In the genomic region with DNA sequence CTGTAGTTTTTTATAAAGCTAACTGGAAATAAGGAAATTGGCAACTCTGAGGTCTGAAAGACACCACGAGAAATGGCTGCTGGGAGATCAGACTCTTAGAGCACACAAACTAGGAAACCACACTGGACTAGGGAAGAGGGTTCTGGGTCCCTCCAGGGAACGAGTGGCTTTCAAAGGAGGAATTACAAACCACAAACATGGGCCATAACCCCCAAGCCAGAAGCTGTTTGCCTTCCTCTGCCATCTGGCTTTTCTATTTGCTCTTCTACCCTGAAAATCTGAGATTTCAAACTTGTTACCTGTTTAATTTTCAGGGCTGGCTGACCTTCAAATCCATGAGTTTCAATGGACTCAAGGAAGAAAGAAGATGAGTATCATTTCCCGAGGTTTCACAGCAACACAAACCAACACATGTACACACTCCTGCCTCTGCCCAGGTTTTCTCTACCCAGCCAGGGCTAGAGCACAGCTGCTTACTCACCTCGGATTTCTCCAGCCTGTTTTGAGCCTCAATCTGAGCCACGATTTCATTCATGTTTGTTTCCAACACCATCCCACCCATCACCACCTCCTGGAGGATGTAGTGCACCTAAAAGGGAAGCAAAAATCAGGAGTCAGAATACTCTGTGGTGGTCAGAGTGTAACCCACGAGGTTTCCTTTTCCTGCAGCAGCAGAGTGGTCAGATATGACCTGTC, we compare ENCODE assay signal across 8 cellular contexts. TPM values are rescaled to one million over a fixed set of nuclear protein-coding genes. Genes with fewer than 3 reads are reported as not detected.
DNase-seq lines count a peak whose midpoint lies in the region; ATAC-seq and TF ChIP-seq lines count a peak whose summit lies in the region.

No MANE protein-coding gene starts in this region.

- TF ChIP-seq CTCF in SK-N-SH (IDR thresholded peaks at IDR 0.05) (no peak), fibroblast of mammary gland (conservative IDR thresholded peaks at IDR 0.05; ENCODE audit: control insufficient read depth, insufficient read depth, low read depth, low read length) (no peak), gastrocnemius medialis (IDR thresholded peaks at IDR 0.05 in 4 of 5, conservative IDR thresholded peaks at IDR 0.05 in 1 of 5) (no peak), BE2C (IDR thresholded peaks at IDR 0.05; ENCODE audit: low read depth, low read length) (no peak)

- no peak for TF ChIP-seq RAD21 in SK-N-SH (IDR thresholded peaks at IDR 0.05; ENCODE audit: low read length)

- POLR2A ChIA-PET in SK-N-SH (lab: Yijun Ruan, JAX): no interaction called here

- no peak for TF ChIP-seq EP300 in SK-N-SH (IDR thresholded peaks at IDR 0.05; ENCODE audit: borderline replicate concordance in 1 of 2, low read depth in 1 of 2, low read length in 1 of 2)

- intact Hi-C loops in gastrocnemius medialis (cut with DNase I; ENCODE audit: low total_unique reads): loop anchor here (5.0 kb wide), 1 partner anchor 60 kb away; the partner anchor contains the start of gene MESP2

- H3K4me1 ChIP-seq in SK-N-SH (ENCODE audit: control insufficient read depth in 1 of 2, insufficient read depth in 2 of 2, low read depth in 1 of 2, low read length in 1 of 2) (peaks cover 0 to 21% of the 10 kb centered on the region in 2 experiments; a peak in 2 of 4 replicates), gastrocnemius medialis (peaks cover 20 to 47% of the 10 kb centered on the region in 2 donors), BE2C (no peaks in the 10 kb centered on the region)

- CTCF ChIA-PET in SK-N-SH (lab: Yijun Ruan, JAX): interaction anchor here (0.8 to 3.2 kb wide), 4 partner anchors 9 to 77 kb away, joined by 3 to 13 read pairs (median 3); no protein-coding TSS in a partner anchor

- no peaks in the 10 kb centered on the region for H3K9me2 ChIP-seq in SK-N-SH

- H3K4me3 ChIP-seq in SK-N-SH (ENCODE audit: low read depth in 2 of 2, low read length in 1 of 2): peak overlapping the region in 1 of 2 experiments; percentile 6; a peak in 1 of 4 replicates
- H3K4me3 ChIP-seq in fibroblast of mammary gland (ENCODE audit: control insufficient read depth, low read depth, low read length): peak overlapping the region; percentile 32
- peak overlapping the region in 2 of 4 donors; percentile 4 to 24 for H3K4me3 ChIP-seq in gastrocnemius medialis
- no peak overlapping the region for H3K4me3 ChIP-seq in BE2C (ENCODE audit: low read depth, low read length)

- H3K27me3 ChIP-seq in SK-N-SH (ENCODE audit: insufficient read depth): no peaks in the 10 kb centered on the region
- H3K27me3 ChIP-seq in gastrocnemius medialis: no peaks in the 10 kb centered on the region
- H3K27me3 ChIP-seq in BE2C: no peaks in the 10 kb centered on the region

- H2AFZ ChIP-seq in SK-N-SH (ENCODE audit: low read depth): no peak overlapping the region

- in situ Hi-C loops in gastrocnemius medialis (cut with MboI; ENCODE audit: low sequenced_read_pairs in 4 of 4): no loop called here

- peak; percentile 65 to 71 for ATAC-seq in gastrocnemius medialis
- no peak for ATAC-seq in HG03097 (IDR thresholded peaks at IDR 0.05; ENCODE audit: low FRiP score, unreplicated experiment)

- no peaks in the 10 kb centered on the region for H3K9me3 ChIP-seq in SK-N-SH
- H3K9me3 ChIP-seq in gastrocnemius medialis: no peaks in the 10 kb centered on the region
- H3K9me3 ChIP-seq in BE2C: no peaks in the 10 kb centered on the region

- H3K9ac ChIP-seq in SK-N-SH: peak overlapping the region; percentile 62

- DNase-seq in ELR (ENCODE audit: low read depth) (peak; percentile 71), SK-N-SH (no peak), fibroblast of mammary gland (ENCODE audit: low read depth) (peak; percentile 72), gastrocnemius medialis (peak in 1 of 2 donors; percentile 41), NCI-H345 (lab: John Stamatoyannopoulos, UW) (no peak), SHP77 (lab: John Stamatoyannopoulos, UW) (no peak), BE2C (no peak)

- TF ChIP-seq POLR2A in gastrocnemius medialis (IDR thresholded peaks at IDR 0.05): no peak

- peak overlapping the region; percentile 87 to 95 for H3K27ac ChIP-seq in SK-N-SH (ENCODE audit: low read depth in 2 of 2, low read length in 1 of 2)
- peak overlapping the region; percentile 78 to 93 (median 80) for H3K27ac ChIP-seq in gastrocnemius medialis

- 32% methylated on average over 6 of the region's 6 CpGs for WGBS in SK-N-SH (ENCODE audit: low lambda C conversion rate)

- H3K4me2 ChIP-seq in SK-N-SH: peak overlapping the region; percentile 59

- H3K79me2 ChIP-seq in SK-N-SH (ENCODE audit: insufficient read depth): peaks cover 7% of the 10 kb centered on the region; the same call in 1 of the 2 replicates

- no peaks in the 10 kb centered on the region for H4K20me1 ChIP-seq in SK-N-SH (ENCODE audit: insufficient read depth)

- peaks cover 19% of the 10 kb centered on the region for H3F3A ChIP-seq in SK-N-SH (replicated peaks; ENCODE audit: insufficient read depth)

- H3K36me3 ChIP-seq in SK-N-SH (replicated peaks in 1 of 2; ENCODE audit: control insufficient read depth in 1 of 2, insufficient read depth in 2 of 2, low read length in 1 of 2) (peaks cover 31 to 39% of the 10 kb centered on the region in 2 experiments), gastrocnemius medialis (peaks cover 0 to 28% of the 10 kb centered on the region in 2 donors), BE2C (peaks cover 23% of the 10 kb centered on the region)

TF ChIP-seq in SK-N-SH, 30 proteins besides CTCF, POLR2A, EP300 and RAD21:
- TF ChIP-seq JUND (IDR thresholded peaks at IDR 0.05): peak; percentile 10; the same call in 1 of the 2 replicates
- TF ChIP-seq, protein P1, sequence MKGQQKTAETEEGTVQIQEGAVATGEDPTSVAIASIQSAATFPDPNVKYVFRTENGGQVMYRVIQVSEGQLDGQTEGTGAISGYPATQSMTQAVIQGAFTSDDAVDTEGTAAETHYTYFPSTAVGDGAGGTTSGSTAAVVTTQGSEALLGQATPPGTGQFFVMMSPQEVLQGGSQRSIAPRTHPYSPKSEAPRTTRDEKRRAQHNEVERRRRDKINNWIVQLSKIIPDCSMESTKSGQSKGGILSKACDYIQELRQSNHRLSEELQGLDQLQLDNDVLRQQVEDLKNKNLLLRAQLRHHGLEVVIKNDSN (IDR thresholded peaks at IDR 0.05; ENCODE audit: borderline replicate concordance, low read depth): no peak
- TF ChIP-seq FOSL2 (IDR thresholded peaks at IDR 0.05; ENCODE audit: borderline replicate concordance, low read depth): peak; percentile 8; the same call in 1 of the 2 replicates
- no peak for TF ChIP-seq EZH2phosphoT487 (IDR thresholded peaks at IDR 0.05; ENCODE audit: borderline replicate concordance, low read depth)

RNA-seq across cellular contexts. Expression of gene ANPEP, which starts 22.6 kb away (rescaled TPM):
- 25.8 and 51.0 TPM in 2 replicates for polyA plus RNA-seq in SK-N-SH (2012; rRNA removed)
- 16.3 and 22.6 TPM in 2 replicates for polyA plus RNA-seq in SK-N-SH (2012; cell fraction: cytosol; rRNA removed)
- 59.5 and 61.6 TPM in 2 replicates for polyA plus RNA-seq in SK-N-SH (2012; cell fraction: nucleus; rRNA removed)
- 1 to 10 TPM; 3.4 to 7.6 (median 5.1) TPM for total RNA-seq in gastrocnemius medialis
- 1.4 TPM for polyA plus RNA-seq in BE2C (2012; ENCODE audit: insufficient read depth, insufficient read length, low read depth)

RNA-seq across cellular contexts. Expression of gene AP3S2, which starts 56.5 kb away (rescaled TPM):
- polyA plus RNA-seq in SK-N-SH (2012; rRNA removed): 11.9 and 19.4 TPM in 2 replicates
- polyA plus RNA-seq in SK-N-SH (2012; cell fraction: cytosol; rRNA removed): 26.2 and 27.1 TPM in 2 replicates
- 15.0 and 20.9 TPM in 2 replicates for polyA plus RNA-seq in SK-N-SH (2012; cell fraction: nucleus; rRNA removed)
- 10 to 100 TPM; 48.4 to 82.6 (median 71.3) TPM for total RNA-seq in gastrocnemius medialis
- polyA plus RNA-seq in BE2C (2012; ENCODE audit: insufficient read depth, insufficient read length, low read depth): 35.1 TPM

Comparison
In these comparisons a context has a peak if more than half of its experiments do, and no peak if none do; other contexts are left out.
1. DNase-seq: peak in ELR (single experiment) and fibroblast of mammary gland (single experiment); none in SK-N-SH (single experiment), NCI-H345 (single experiment), SHP77 (0 of 2) and BE2C (single experiment).